18 cellular contexts compared by ENCODE assay signal in the genomic region with DNA sequence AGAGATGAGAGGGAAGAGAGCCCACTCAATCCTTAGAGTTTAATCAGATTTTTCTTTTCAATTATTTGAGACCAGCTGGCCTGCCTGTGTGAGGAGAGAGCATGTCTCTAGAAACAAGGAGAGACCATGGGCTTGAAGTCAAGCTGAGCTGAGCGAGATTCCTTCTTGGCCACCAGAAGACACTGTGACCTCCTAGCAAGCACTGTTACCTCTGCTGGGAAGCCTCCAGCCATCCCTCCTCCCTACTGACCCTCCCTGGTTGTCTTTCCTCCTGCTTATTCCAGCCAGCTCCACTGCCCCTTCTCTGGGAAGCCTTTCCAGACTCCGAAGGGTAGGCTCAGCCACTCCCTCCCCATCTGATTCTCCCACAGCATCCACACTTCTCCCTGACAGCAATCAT.
A peak's percentile ranks its signal among the peaks of the same experiment; 100 is the strongest.
DNase-seq lines count a peak whose midpoint lies in the region; ATAC-seq and TF ChIP-seq lines count a peak whose summit lies in the region.
"Had no signal": no experiment of that assay in that cellular context is flagged by ENCODE, and none has a peak within 500 bp of the region (broad histone marks: within the 10 kb centered on the region; RNA-seq: fewer than 3 reads in every experiment).

No MANE protein-coding gene starts in this region.

- CTCF ChIA-PET in activated CD4-positive, alpha-beta memory T cell treated with anti-CD3 and anti-CD28 coated beads, Interleukin-2, amount 10 ng/mL, durations not matched to agents 7 days and 5 days (lab: Charles Lee) = interaction anchor here (1.4 to 4.5 kb wide), 6 partner anchors 8 to 255 kb away, joined by 4 to 20 read pairs (median 6); a partner anchor contains a TSS

- H3K9ac ChIP-seq in endodermal cell (ENCODE audit: extremely low read depth, low read length, poor library complexity, severe bottlenecking) = no peak overlapping the region

- H3K27me3 Mint-ChIP-seq in activated naive CD4-positive, alpha-beta T cell treated with anti-CD3 and anti-CD28 coated beads, Interleukin-2, amount 50 U/mL, for 24 hours = no peaks in the 10 kb centered on the region
- H3K27me3 Mint-ChIP-seq in activated CD4-positive, alpha-beta memory T cell treated with anti-CD3 and anti-CD28 coated beads, Interleukin-2, amount 10 ng/mL, durations not matched to agents 7 days and 5 days = no peaks in the 10 kb centered on the region
- peaks cover 77% of the 10 kb centered on the region for H3K27me3 Mint-ChIP-seq in endodermal cell (ENCODE audit: insufficient read depth)

- H3K9me3 ChIP-seq in endodermal cell (ENCODE audit: control insufficient read depth, low read length) = no peaks in the 10 kb centered on the region

- no peak for DNase-seq in activated naive CD4-positive, alpha-beta T cell (lab: John Stamatoyannopoulos, UW)
- no peak for DNase-seq in activated CD4-positive, alpha-beta memory T cell treated with anti-CD3 and anti-CD28 coated beads, Interleukin-2, amount 10 ng/mL, durations not matched to agents 7 days and 5 days
- DNase-seq in endodermal cell (peak; percentile 24), foreskin melanocyte (no peak), NOMO-1 treated with dmso at 0.1 percent for 144 hours (lab: John Stamatoyannopoulos, UW; ENCODE audit: unreplicated experiment) (no peak)
- DNase-seq: aorta; Calu3; effector memory CD4-positive, alpha-beta T cell; EL; IMR-90; left cardiac atrium; NCI-H1436; NCI-H774; stimulated activated CD8-positive, alpha-beta memory T cell treated with anti-CD3 and anti-CD28 coated beads, Interleukin-4, amount 100 ng/mL, for 48 hours had no signal

- H3K27me3 ChIP-seq in endodermal cell (ENCODE audit: control insufficient read depth, insufficient read depth, low read length, poor library complexity, severe bottlenecking) = peaks cover 73% of the 10 kb centered on the region

- H3K27ac Mint-ChIP-seq in activated naive CD4-positive, alpha-beta T cell treated with anti-CD3 and anti-CD28 coated beads, Interleukin-2, amount 50 U/mL, for 24 hours = peak overlapping the region; percentile 63
- peak overlapping the region; percentile 45 for H3K27ac Mint-ChIP-seq in activated CD4-positive, alpha-beta memory T cell treated with anti-CD3 and anti-CD28 coated beads, Interleukin-2, amount 10 ng/mL, durations not matched to agents 7 days and 5 days
- no peak overlapping the region for H3K27ac Mint-ChIP-seq in endodermal cell

- peaks cover 72% of the 10 kb centered on the region for H3K4me1 Mint-ChIP-seq in activated naive CD4-positive, alpha-beta T cell treated with anti-CD3 and anti-CD28 coated beads, Interleukin-2, amount 50 U/mL, for 24 hours
- H3K4me1 Mint-ChIP-seq in activated CD4-positive, alpha-beta memory T cell treated with anti-CD3 and anti-CD28 coated beads, Interleukin-2, amount 10 ng/mL, durations not matched to agents 7 days and 5 days = peaks cover 63% of the 10 kb centered on the region
- H3K4me1 Mint-ChIP-seq in endodermal cell = no peaks in the 10 kb centered on the region

- 77 to 100% methylated on average over 1 to 2 of the region's 2 CpGs for WGBS in endodermal cell (ENCODE audit: insufficient coverage in 1 of 2, insufficient read length in 1 of 2), 2 experiments

- peak overlapping the region; percentile 67 for H3K4me3 Mint-ChIP-seq in activated naive CD4-positive, alpha-beta T cell treated with anti-CD3 and anti-CD28 coated beads, Interleukin-2, amount 50 U/mL, for 24 hours
- no peak overlapping the region for H3K4me3 Mint-ChIP-seq in activated CD4-positive, alpha-beta memory T cell treated with anti-CD3 and anti-CD28 coated beads, Interleukin-2, amount 10 ng/mL, durations not matched to agents 7 days and 5 days
- H3K4me3 Mint-ChIP-seq in endodermal cell = no peak overlapping the region

- TF ChIP-seq CTCF in endodermal cell (conservative IDR thresholded peaks at IDR 0.05) = no peak

- H3K4me3 ChIP-seq in endodermal cell (ENCODE audit: low read length) = no peak overlapping the region
- H3K4me3 ChIP-seq: smooth muscle cell had no signal

- no peaks in the 10 kb centered on the region for H3K4me1 ChIP-seq in endodermal cell (ENCODE audit: control insufficient read depth, insufficient read depth, low read length)

- H3K36me3 ChIP-seq in endodermal cell (ENCODE audit: control insufficient read depth, insufficient read depth, low read length) = no peaks in the 10 kb centered on the region

- no peaks in the 10 kb centered on the region for H3K9me3 Mint-ChIP-seq in activated naive CD4-positive, alpha-beta T cell treated with anti-CD3 and anti-CD28 coated beads, Interleukin-2, amount 50 U/mL, for 24 hours
- peaks cover 6% of the 10 kb centered on the region for H3K9me3 Mint-ChIP-seq in activated CD4-positive, alpha-beta memory T cell treated with anti-CD3 and anti-CD28 coated beads, Interleukin-2, amount 10 ng/mL, durations not matched to agents 7 days and 5 days
- peaks cover 4% of the 10 kb centered on the region for H3K9me3 Mint-ChIP-seq in endodermal cell

- POLR2A ChIA-PET in activated CD4-positive, alpha-beta memory T cell treated with anti-CD3 and anti-CD28 coated beads, Interleukin-2, amount 10 ng/mL, durations not matched to agents 7 days and 5 days (lab: Charles Lee) = interaction anchor here (1.5 to 2.4 kb wide), 2 partner anchors 27 to 110 kb away, joined by 5 to 13 read pairs; a partner anchor contains a TSS

- no peak for ATAC-seq in GM21447 (IDR thresholded peaks at IDR 0.05; ENCODE audit: unreplicated experiment)
- ATAC-seq: left cardiac atrium had no signal

- H3K36me3 Mint-ChIP-seq in activated naive CD4-positive, alpha-beta T cell treated with anti-CD3 and anti-CD28 coated beads, Interleukin-2, amount 50 U/mL, for 24 hours = peaks cover 8% of the 10 kb centered on the region
- H3K36me3 Mint-ChIP-seq in activated CD4-positive, alpha-beta memory T cell treated with anti-CD3 and anti-CD28 coated beads, Interleukin-2, amount 10 ng/mL, durations not matched to agents 7 days and 5 days (ENCODE audit: low read depth) = peaks cover 21% of the 10 kb centered on the region
- no peaks in the 10 kb centered on the region for H3K36me3 Mint-ChIP-seq in endodermal cell (ENCODE audit: low read depth)

- no peak overlapping the region for H3K27ac ChIP-seq in endodermal cell (ENCODE audit: low read depth, low read length)
- H3K27ac ChIP-seq: HL-60 had no signal
